In the genomic region with DNA sequence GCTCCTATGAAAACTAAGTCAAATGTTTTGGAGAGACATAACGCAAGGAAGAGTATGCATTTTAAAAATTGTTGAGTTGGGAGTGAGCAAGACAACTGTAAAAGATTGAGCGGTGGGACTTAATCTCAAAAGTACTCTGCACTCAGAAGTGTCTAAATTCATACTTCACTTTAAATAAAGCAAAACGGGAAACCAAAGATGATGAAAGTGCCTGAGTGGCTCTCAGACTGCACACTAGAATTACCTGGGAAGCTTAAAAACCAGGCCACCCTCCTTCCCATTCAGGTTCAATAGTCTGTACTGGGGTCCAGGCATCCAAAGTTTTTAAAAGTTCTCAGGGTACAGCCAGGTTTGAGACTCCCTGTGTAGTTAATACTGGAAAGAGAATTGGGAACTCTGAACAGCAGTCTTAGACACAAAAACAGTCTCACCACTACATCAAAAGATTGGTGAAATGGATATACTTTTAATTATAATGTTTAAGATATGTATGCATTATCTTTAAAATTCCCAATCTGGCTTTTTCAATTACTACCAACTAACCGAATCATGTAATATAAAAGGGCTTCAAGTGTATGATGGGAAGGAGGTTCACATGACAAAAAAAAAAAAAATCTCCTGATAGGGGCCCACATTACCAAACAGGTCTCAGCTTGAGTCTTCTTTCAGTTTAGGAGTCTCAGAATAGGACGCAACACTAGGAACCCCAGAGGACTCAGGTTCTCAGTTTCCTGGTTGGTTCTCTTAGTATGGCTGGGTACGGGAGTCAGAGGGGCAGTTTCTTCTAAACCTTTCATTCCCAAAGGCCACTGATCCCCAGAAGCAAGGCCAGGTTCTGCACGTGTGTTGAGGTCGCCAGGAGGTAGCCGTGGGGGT, we compare ENCODE assay signal across 9 cellular contexts. TPM values are rescaled to one million over a fixed set of nuclear protein-coding genes. Genes with fewer than 3 reads are reported as not detected.
DNase-seq lines count a peak whose midpoint lies in the region; ATAC-seq and TF ChIP-seq lines count a peak whose summit lies in the region.
"Had no signal": no experiment of that assay in that cellular context is flagged by ENCODE, and none has a peak within 500 bp of the region (broad histone marks: within the 10 kb centered on the region; RNA-seq: fewer than 3 reads in every experiment).

No MANE protein-coding gene starts in this region.

- TF ChIP-seq CTCF in LNCaP clone FGC (IDR thresholded peaks at IDR 0.05; ENCODE audit: control insufficient read depth, extremely low read depth, insufficient read depth) (no peak), body of pancreas (IDR thresholded peaks at IDR 0.05) (no peak)

- peak overlapping the region; percentile 76 to 95 (median 93) for H3K27ac ChIP-seq in body of pancreas

- no peak for TF ChIP-seq POLR2A in body of pancreas (IDR thresholded peaks at IDR 0.05)

- in situ Hi-C loops in G401 (cut with HindIII; ENCODE audit: low sequenced_read_pairs) = no loop called here

- H3K36me3 ChIP-seq in body of pancreas (replicated peaks in 1 of 2; ENCODE audit: insufficient read depth in 1 of 2, low read depth in 2 of 2) = no peaks in the 10 kb centered on the region

- no peaks in the 10 kb centered on the region for H3K9me3 ChIP-seq in body of pancreas

- intact Hi-C loops in body of pancreas (cut with DNase I) (no loop called here), left colon (cut with DNase I, micrococcal nuclease) (loop anchor here in 1 of 2 donors (10.0 kb wide), 1 partner anchor 1900 kb away; the partner anchor contains the start of gene SUPT16H)

- H3K4me1 ChIP-seq in body of pancreas = peaks cover 31% of the 10 kb centered on the region

- ATAC-seq in body of pancreas (no peak), left colon (peak; percentile 22)

- H3K4me3 ChIP-seq in LNCaP clone FGC (ENCODE audit: low read depth, low read length) = peak overlapping the region; percentile 95
- peak overlapping the region; percentile 72 to 86 for H3K4me3 ChIP-seq in body of pancreas

- DNase-seq in G401 (ENCODE audit: low spot score) (peak; percentile 28), LNCaP clone FGC (ENCODE audit: low read depth) (no peak), body of pancreas (no peak), left colon (no peak), superior temporal gyrus (ENCODE audit: extremely low spot score) (peak; percentile 38), LoVo (ENCODE audit: low spot score) (no peak), SK-N-DZ (ENCODE audit: low spot score) (no peak), T-helper 9 cell (no peak)

- 24 to 25% methylated on average over 9 of the region's 9 CpGs for WGBS in body of pancreas, 2 donors

- no peaks in the 10 kb centered on the region for H3K27me3 ChIP-seq in body of pancreas

RNA-seq across cellular contexts. Expression of gene HOMEZ, which starts 1.0 kb away (rescaled TPM):
- total RNA-seq in G401 (2014; rRNA removed; shearing (Covaris generic)) = 17.5 and 25.9 TPM in 2 replicates
- 1 to 10 TPM; 4.9 to 8.6 TPM for total RNA-seq in body of pancreas
- 10 to 100 TPM; 15.3 to 17.6 TPM for total RNA-seq in left colon
- polyA plus RNA-seq in SK-N-DZ (2014; cell fraction: cytosol; rRNA removed) = 6.4 and 8.3 TPM in 2 replicates
- 4.6 and 10.0 TPM in 2 replicates for polyA plus RNA-seq in SK-N-DZ (2014; cell fraction: nucleus; rRNA removed)

RNA-seq across cellular contexts. Expression of gene PPP1R3E, which starts 17.8 kb away (rescaled TPM):
- 3.9 and 9.6 TPM in 2 replicates for total RNA-seq in G401 (2014; rRNA removed; shearing (Covaris generic))
- total RNA-seq in body of pancreas (1 to 10 TPM; 5.4 to 9.6 TPM), left colon (10 to 100 TPM; 10.8 to 11.2 TPM)
- 6.0 and 9.3 TPM in 2 replicates for polyA plus RNA-seq in SK-N-DZ (2014; cell fraction: cytosol; rRNA removed)
- 17.1 and 21.5 TPM in 2 replicates for polyA plus RNA-seq in SK-N-DZ (2014; cell fraction: nucleus; rRNA removed)

RNA-seq across cellular contexts. Expression of gene BCL2L2, which starts 21.7 kb away (rescaled TPM):
- total RNA-seq in G401 (2014; rRNA removed; shearing (Covaris generic)) = 16.4 and 17.3 TPM in 2 replicates
- 10 to 100 TPM; 25.4 to 73.2 TPM for total RNA-seq in body of pancreas
- 10 to 100 TPM; 34.7 to 40.2 TPM for total RNA-seq in left colon
- 20.5 and 23.3 TPM in 2 replicates for polyA plus RNA-seq in SK-N-DZ (2014; cell fraction: cytosol; rRNA removed)
- 23.9 and 48.5 TPM in 2 replicates for polyA plus RNA-seq in SK-N-DZ (2014; cell fraction: nucleus; rRNA removed)

RNA-seq across cellular contexts. Expression of gene PABPN1, which starts 36.4 kb away (rescaled TPM):
- 112 and 138 TPM in 2 replicates for total RNA-seq in G401 (2014; rRNA removed; shearing (Covaris generic))
- total RNA-seq in body of pancreas = 10 to 100 TPM; 28.8 to 46.8 TPM
- total RNA-seq in left colon = 100 to 1,000 TPM; 131 to 158 TPM
- 142 and 147 TPM in 2 replicates for polyA plus RNA-seq in SK-N-DZ (2014; cell fraction: cytosol; rRNA removed)
- polyA plus RNA-seq in SK-N-DZ (2014; cell fraction: nucleus; rRNA removed) = 567 and 701 TPM in 2 replicates

RNA-seq across cellular contexts. Expression of gene RNF212B, which starts 47.2 kb away (rescaled TPM):
- not detected in 2 replicates for total RNA-seq in G401 (2014; rRNA removed; shearing (Covaris generic))
- total RNA-seq in body of pancreas (not detected), left colon (not detected)
- not detected in 2 replicates for polyA plus RNA-seq in SK-N-DZ (2014; cell fraction: cytosol; rRNA removed)
- polyA plus RNA-seq in SK-N-DZ (2014; cell fraction: nucleus; rRNA removed) = not detected in 2 replicates
- total RNA-seq: T-helper 2 cell treated with Interferon-gamma antibody and Interleukin-4, amounts not matched to agents 100 ng/mL and 5 ng/mL, for 36 hours had no signal

Comparison
In these comparisons a context has a peak if more than half of its experiments do, and no peak if none do; other contexts are left out.
1. DNase-seq: peak in G401 (single experiment) and superior temporal gyrus (single experiment); none in LNCaP clone FGC (single experiment), body of pancreas (0 of 4), left colon (0 of 2), LoVo (single experiment), SK-N-DZ (single experiment) and T-helper 9 cell (single experiment).